ENCODE assay signal across 16 cellular contexts in the genomic region with DNA sequence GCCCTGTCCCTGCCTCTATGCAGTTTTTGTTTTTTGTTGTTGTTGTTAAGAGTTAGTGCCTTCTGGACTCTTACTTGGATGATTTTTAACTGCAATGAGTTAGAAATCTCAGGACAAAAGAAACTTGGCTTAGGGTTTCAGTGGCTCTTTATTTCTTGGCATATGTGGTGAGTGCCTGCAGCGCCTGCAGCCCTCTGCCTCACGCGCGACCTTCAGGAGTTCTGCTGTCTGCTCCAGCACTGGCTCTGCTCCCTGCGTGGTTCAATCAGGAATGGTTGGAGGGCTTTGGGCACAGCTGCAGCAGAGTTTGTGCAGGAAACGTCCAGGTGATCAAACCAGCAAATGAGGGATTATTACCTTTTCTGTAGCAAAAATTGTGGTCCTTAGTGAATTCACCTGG. TPM values are rescaled to one million over a fixed set of nuclear protein-coding genes. Genes with fewer than 3 reads are reported as not detected.
"Had no signal": no experiment of that assay in that cellular context is flagged by ENCODE, and none has a peak within 500 bp of the region (broad histone marks: within the 10 kb centered on the region; RNA-seq: fewer than 3 reads in every experiment).

No MANE protein-coding gene starts in this region.

- H3K36me3 Mint-ChIP-seq: activated CD8-positive, alpha-beta memory T cell treated with anti-CD3 and anti-CD28 coated beads, Interleukin-2, amount 10 ng/mL, durations not matched to agents 7 days and 5 days; activated naive CD4-positive, alpha-beta T cell treated with anti-CD3 and anti-CD28 coated beads, Interleukin-2, amount 50 U/mL, for 24 hours; memory B cell; natural killer cell treated with Interleukin-12 subunit alpha and Interleukin-12 subunit beta and Interleukin-15 and Interleukin-18, amount 100 ng/mL, for 72 hours had no signal

- H3K36me3 ChIP-seq: adrenal gland, stomach had no signal

- H3K27me3 ChIP-seq: adrenal gland, stomach had no signal

- H3K4me3 ChIP-seq: adrenal gland, psoas muscle, stomach had no signal

- ATAC-seq: activated CD8-positive, alpha-beta memory T cell treated with anti-CD3 and anti-CD28 coated beads, Interleukin-2, amount 10 ng/mL, durations not matched to agents 7 days and 5 days; foreskin keratinocyte; left lobe of liver; natural killer cell treated with Interleukin-12 subunit alpha and Interleukin-12 subunit beta and Interleukin-15 and Interleukin-18, amount 100 ng/mL, for 72 hours; psoas muscle; sciatic nerve; SK-N-SH treated with all-trans-retinoic acid at 6 μM for 48 hours had no signal

- H3K4me1 Mint-ChIP-seq: activated CD8-positive, alpha-beta memory T cell treated with anti-CD3 and anti-CD28 coated beads, Interleukin-2, amount 10 ng/mL, durations not matched to agents 7 days and 5 days; activated naive CD4-positive, alpha-beta T cell treated with anti-CD3 and anti-CD28 coated beads, Interleukin-2, amount 50 U/mL, for 24 hours; memory B cell had no signal

- H3K9me3 ChIP-seq: adrenal gland, psoas muscle, stomach had no signal

- H3K4me3 Mint-ChIP-seq: activated CD8-positive, alpha-beta memory T cell treated with anti-CD3 and anti-CD28 coated beads, Interleukin-2, amount 10 ng/mL, durations not matched to agents 7 days and 5 days; activated naive CD4-positive, alpha-beta T cell treated with anti-CD3 and anti-CD28 coated beads, Interleukin-2, amount 50 U/mL, for 24 hours; memory B cell; natural killer cell treated with Interleukin-12 subunit alpha and Interleukin-12 subunit beta and Interleukin-15 and Interleukin-18, amount 100 ng/mL, for 72 hours had no signal

- H3K27ac ChIP-seq: adrenal gland, foreskin keratinocyte, psoas muscle had no signal

- H3K4me1 ChIP-seq: adrenal gland, foreskin keratinocyte, psoas muscle had no signal

- H3K9me3 Mint-ChIP-seq: activated naive CD4-positive, alpha-beta T cell treated with anti-CD3 and anti-CD28 coated beads, Interleukin-2, amount 50 U/mL, for 24 hours; memory B cell; natural killer cell treated with Interleukin-12 subunit alpha and Interleukin-12 subunit beta and Interleukin-15 and Interleukin-18, amount 100 ng/mL, for 72 hours had no signal

- DNase-seq: activated CD4-positive, alpha-beta T cell treated with anti-CD3 and anti-CD28 coated beads, Interleukin-2, amount 50 U/mL, for 48 hours; activated CD8-positive, alpha-beta memory T cell treated with anti-CD3 and anti-CD28 coated beads, Interleukin-2, amount 10 ng/mL, durations not matched to agents 7 days and 5 days; activated T-cell treated with anti-CD3 and anti-CD28 coated beads, Interleukin-2, amount 50 U/mL, for 1 hour; cortex of kidney; effector CD8-positive, alpha-beta T cell; foreskin keratinocyte; psoas muscle; stomach had no signal

- H3K27ac Mint-ChIP-seq: activated CD8-positive, alpha-beta memory T cell treated with anti-CD3 and anti-CD28 coated beads, Interleukin-2, amount 10 ng/mL, durations not matched to agents 7 days and 5 days; activated naive CD4-positive, alpha-beta T cell treated with anti-CD3 and anti-CD28 coated beads, Interleukin-2, amount 50 U/mL, for 24 hours; memory B cell; natural killer cell treated with Interleukin-12 subunit alpha and Interleukin-12 subunit beta and Interleukin-15 and Interleukin-18, amount 100 ng/mL, for 72 hours had no signal

RNA-seq across cellular contexts. Expression of gene PPM1H, which starts 19.8 kb away (rescaled TPM):
- total RNA-seq: foreskin keratinocyte; T-helper 1 cell treated with Interleukin-12 subunit alpha and Interleukin-12 subunit beta and Interleukin-4 antibody, amounts not matched to agents 30 ng/mL and 1 ng/mL, for 36 hours had no signal
